In genomic region chr16:10964039-10964890, GRCh38 we compare ENCODE assay signal across 8 cellular contexts. TPM values are rescaled to one million over a fixed set of nuclear protein-coding genes. Genes with fewer than 3 reads are reported as not detected.
A peak's percentile ranks its signal among the peaks of the same experiment; 100 is the strongest.
DNase-seq lines count a peak whose midpoint lies in the region; ATAC-seq, FAIRE-seq and TF ChIP-seq lines count a peak whose summit lies in the region.

No MANE protein-coding gene starts in this region.

- FAIRE-seq in kidney (lab: Jason Lieb, UNC), result no peak

- peak; percentile 31 for ATAC-seq in HG02938 (IDR thresholded peaks at IDR 0.05; ENCODE audit: unreplicated experiment)
- ATAC-seq in activated B cell treated with CpG ODN at 0.5 μM for 24 hours (ENCODE audit: low read depth), result peak; percentile 35
- no peak for ATAC-seq in HG02840 (IDR thresholded peaks at IDR 0.05; ENCODE audit: low FRiP score, unreplicated experiment)

- peak overlapping the region; percentile 66 for H3K4me3 Mint-ChIP-seq in activated B cell treated with CpG ODN at 0.5 μM for 24 hours

- POLR2A ChIA-PET in activated B cell treated with CpG ODN at 0.5 μM for 24 hours (lab: Charles Lee), result interaction anchor here (0.5 to 5.6 kb wide), 28 partner anchors 15 to 725 kb away, joined by 3 to 169 read pairs (median 6); partner anchors contain the start of genes CLEC16A and SOCS1

- no peak overlapping the region for H3K4me3 ChIP-seq in kidney (ENCODE audit: low read length in 2 of 2)

- peaks cover 52% of the 10 kb centered on the region for H3K4me1 Mint-ChIP-seq in activated B cell treated with CpG ODN at 0.5 μM for 24 hours

- TF ChIP-seq CTCF in activated B cell treated with CpG ODN at 0.5 μM for 24 hours (IDR thresholded peaks at IDR 0.05) (peak; percentile 93), kidney (IDR thresholded peaks at IDR 0.05; ENCODE audit: borderline replicate concordance, extremely low read depth, insufficient read depth) (peak; percentile 91)

- H3K27ac Mint-ChIP-seq in activated B cell treated with CpG ODN at 0.5 μM for 24 hours, result peak overlapping the region; percentile 94

- H3K4me1 ChIP-seq in kidney (ENCODE audit: control insufficient read depth in 1 of 2, insufficient read depth in 1 of 2, low read depth in 1 of 2, low read length in 2 of 2), result peaks cover 3 to 4% of the 10 kb centered on the region in 2 donors

- peaks cover 8 to 13% of the 10 kb centered on the region in 2 donors for H3K36me3 ChIP-seq in kidney (ENCODE audit: control insufficient read depth in 1 of 2, insufficient read depth in 2 of 2, low read length in 2 of 2)

- in situ Hi-C loops in T47D (cut with HindIII; ENCODE audit: low pct_unique_long_range_greater_than_20kb, low sequenced_read_pairs), result no loop called here

- H3K9me3 Mint-ChIP-seq in activated B cell treated with CpG ODN at 0.5 μM for 24 hours, result no peaks in the 10 kb centered on the region

- no peaks in the 10 kb centered on the region for H3K9me3 ChIP-seq in kidney (ENCODE audit: control insufficient read depth in 1 of 2, low read length in 2 of 2)

- CTCF ChIA-PET in activated B cell treated with CpG ODN at 0.5 μM for 24 hours (lab: Charles Lee), result interaction anchor here (0.5 to 4.0 kb wide), 32 partner anchors 9 to 1853 kb away, joined by 3 to 62 read pairs (median 4); partner anchors contain the start of gene SOCS1

- H3K27ac ChIP-seq in kidney (ENCODE audit: low read depth in 2 of 2, low read length in 2 of 2), result no peak overlapping the region

- peak overlapping the region in 1 of 2 donors; percentile 28 for H3K9ac ChIP-seq in kidney (ENCODE audit: low read length in 2 of 2)

- DNase-seq in GM04504 (ENCODE audit: low read depth) (peak; percentile 74), NCI-H2196 (lab: John Stamatoyannopoulos, UW; ENCODE audit: unreplicated experiment) (peak; percentile 85), activated B cell treated with CpG ODN at 0.5 μM for 24 hours (peak; percentile 78), T47D (ENCODE audit: low read depth in 1 of 2, low spot score in 1 of 2) (peak; percentile 67 to 82), kidney (peak; percentile 92)
- DNase-seq in stimulated activated CD4-positive, alpha-beta T cell treated with anti-CD3 and anti-CD28 coated beads, Interleukin-1b, Interleukin-23, amount 100 ng/mL, for 24 hours (ENCODE audit: low read depth in 4 of 4, low spot score in 1 of 4), result peak; percentile 75 to 77 (median 77)

- intact Hi-C loops in activated B cell treated with CpG ODN at 0.5 μM for 24 hours (cut with micrococcal nuclease) (loop anchor here (1.0 to 2.0 kb wide), 10 partner anchors 10 to 846 kb away; no protein-coding TSS in a partner anchor), kidney (cut with DNase I) (loop anchor here (10.0 kb wide), 1 partner anchor 391 kb away; no protein-coding TSS in a partner anchor)

- H3K36me3 Mint-ChIP-seq in activated B cell treated with CpG ODN at 0.5 μM for 24 hours (ENCODE audit: low read depth), result peaks cover 76% of the 10 kb centered on the region

- H3K27me3 Mint-ChIP-seq in activated B cell treated with CpG ODN at 0.5 μM for 24 hours, result no peaks in the 10 kb centered on the region

RNA-seq across cellular contexts. Expression of gene CLEC16A, which starts 19.9 kb away (rescaled TPM):
- 53.4 and 57.6 TPM in 2 replicates for total RNA-seq in activated B cell treated with CpG ODN at 0.5 μM for 24 hours
- total RNA-seq in kidney, result 51.9 TPM
- polyA plus RNA-seq in kidney (ENCODE audit: insufficient read depth, low read depth, low replicate concordance), result 10.8 TPM

RNA-seq across cellular contexts. Expression of gene DEXI, which starts 22.0 kb away (rescaled TPM):
- total RNA-seq in activated B cell treated with CpG ODN at 0.5 μM for 24 hours (18.0 and 19.8 TPM in 2 replicates), kidney (31.0 TPM)
- 46.2 TPM for polyA plus RNA-seq in kidney (ENCODE audit: insufficient read depth, low read depth, low replicate concordance)
